1 cellular context compared by ENCODE assay signal in genomic region chr1:45521413-45522323, GRCh38.
TF ChIP-seq lines count a peak whose summit lies in the region.

PRDX1 (minus strand) TSS chr1:45521884; CDS start chr1:45519043, 2,841 bp downstream.

TF ChIP-seq in WTC11, 78 proteins besides CTCF, POLR2A, EP300 and RAD21 (continued from another document and continues in another):
- no peak for TF ChIP-seq PREB (CRISPR knock-in tag; IDR thresholded peaks at IDR 0.05; ENCODE audit: borderline replicate concordance)
- TF ChIP-seq, protein P1, sequence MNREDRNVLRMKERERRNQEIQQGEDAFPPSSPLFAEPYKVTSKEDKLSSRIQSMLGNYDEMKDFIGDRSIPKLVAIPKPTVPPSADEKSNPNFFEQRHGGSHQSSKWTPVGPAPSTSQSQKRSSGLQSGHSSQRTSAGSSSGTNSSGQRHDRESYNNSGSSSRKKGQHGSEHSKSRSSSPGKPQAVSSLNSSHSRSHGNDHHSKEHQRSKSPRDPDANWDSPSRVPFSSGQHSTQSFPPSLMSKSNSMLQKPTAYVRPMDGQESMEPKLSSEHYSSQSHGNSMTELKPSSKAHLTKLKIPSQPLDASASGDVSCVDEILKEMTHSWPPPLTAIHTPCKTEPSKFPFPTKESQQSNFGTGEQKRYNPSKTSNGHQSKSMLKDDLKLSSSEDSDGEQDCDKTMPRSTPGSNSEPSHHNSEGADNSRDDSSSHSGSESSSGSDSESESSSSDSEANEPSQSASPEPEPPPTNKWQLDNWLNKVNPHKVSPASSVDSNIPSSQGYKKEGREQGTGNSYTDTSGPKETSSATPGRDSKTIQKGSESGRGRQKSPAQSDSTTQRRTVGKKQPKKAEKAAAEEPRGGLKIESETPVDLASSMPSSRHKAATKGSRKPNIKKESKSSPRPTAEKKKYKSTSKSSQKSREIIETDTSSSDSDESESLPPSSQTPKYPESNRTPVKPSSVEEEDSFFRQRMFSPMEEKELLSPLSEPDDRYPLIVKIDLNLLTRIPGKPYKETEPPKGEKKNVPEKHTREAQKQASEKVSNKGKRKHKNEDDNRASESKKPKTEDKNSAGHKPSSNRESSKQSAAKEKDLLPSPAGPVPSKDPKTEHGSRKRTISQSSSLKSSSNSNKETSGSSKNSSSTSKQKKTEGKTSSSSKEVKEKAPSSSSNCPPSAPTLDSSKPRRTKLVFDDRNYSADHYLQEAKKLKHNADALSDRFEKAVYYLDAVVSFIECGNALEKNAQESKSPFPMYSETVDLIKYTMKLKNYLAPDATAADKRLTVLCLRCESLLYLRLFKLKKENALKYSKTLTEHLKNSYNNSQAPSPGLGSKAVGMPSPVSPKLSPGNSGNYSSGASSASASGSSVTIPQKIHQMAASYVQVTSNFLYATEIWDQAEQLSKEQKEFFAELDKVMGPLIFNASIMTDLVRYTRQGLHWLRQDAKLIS (CRISPR knock-in tag; IDR thresholded peaks at IDR 0.05; ENCODE audit: borderline replicate concordance): peak; percentile 96
- TF ChIP-seq CREB1 (CRISPR knock-in tag; IDR thresholded peaks at IDR 0.05): peak; percentile 81
- TF ChIP-seq ZNF263 (CRISPR knock-in tag; IDR thresholded peaks at IDR 0.05; ENCODE audit: low read depth): no peak
- peak; percentile 92 for TF ChIP-seq TEAD1 (CRISPR knock-in tag; IDR thresholded peaks at IDR 0.05)
- no peak for TF ChIP-seq ZNF138 (CRISPR knock-in tag; conservative IDR thresholded peaks at IDR 0.05)
- no peak for TF ChIP-seq ATF3 (CRISPR knock-in tag; conservative IDR thresholded peaks at IDR 0.05)
- no peak for TF ChIP-seq ATF1 (CRISPR knock-in tag; IDR thresholded peaks at IDR 0.05)
- TF ChIP-seq EMX1 (CRISPR knock-in tag; IDR thresholded peaks at IDR 0.05): no peak
- no peak for TF ChIP-seq CREM (CRISPR knock-in tag; IDR thresholded peaks at IDR 0.05)
- TF ChIP-seq ZNF396 (CRISPR knock-in tag; IDR thresholded peaks at IDR 0.05; ENCODE audit: borderline replicate concordance): no peak
- TF ChIP-seq GABPB1 (CRISPR knock-in tag; IDR thresholded peaks at IDR 0.05): peak; percentile 90
- no peak for TF ChIP-seq ATF6 (CRISPR knock-in tag; IDR thresholded peaks at IDR 0.05)
- TF ChIP-seq TCF7 (CRISPR knock-in tag; IDR thresholded peaks at IDR 0.05; ENCODE audit: low read depth): 0 out of 2 replicates have a peak, but pooled peaks have one; percentile 39
- peak; percentile 27; the same call in 1 of the 2 replicates for TF ChIP-seq USF2 (CRISPR knock-in tag; IDR thresholded peaks at IDR 0.05)
- TF ChIP-seq FOXJ3 (CRISPR knock-in tag; IDR thresholded peaks at IDR 0.05; ENCODE audit: borderline replicate concordance): no peak
- TF ChIP-seq USF1 (CRISPR knock-in tag; IDR thresholded peaks at IDR 0.05): peak; percentile 48
- TF ChIP-seq NR2C2 (CRISPR knock-in tag; IDR thresholded peaks at IDR 0.05): 0 out of 2 replicates have a peak, but pooled peaks have one; percentile 20
- TF ChIP-seq ESRRA (CRISPR knock-in tag; IDR thresholded peaks at IDR 0.05; ENCODE audit: borderline replicate concordance): no peak; the same call in 1 of the 2 replicates
- TF ChIP-seq NFE2L1 (CRISPR knock-in tag; IDR thresholded peaks at IDR 0.05): peak; percentile 100
- peak; percentile 96 for TF ChIP-seq FOXP1 (CRISPR knock-in tag; IDR thresholded peaks at IDR 0.05; ENCODE audit: borderline replicate concordance)
- TF ChIP-seq AR (CRISPR knock-in tag; IDR thresholded peaks at IDR 0.05): no peak
- no peak for TF ChIP-seq ZNF512 (CRISPR knock-in tag; IDR thresholded peaks at IDR 0.05; ENCODE audit: borderline replicate concordance)
- TF ChIP-seq KAT7 (CRISPR knock-in tag; IDR thresholded peaks at IDR 0.05; ENCODE audit: borderline replicate concordance): peak; percentile 67; the same call in 1 of the 2 replicates
- TF ChIP-seq JUN (CRISPR knock-in tag; IDR thresholded peaks at IDR 0.05): no peak; the same call in 1 of the 2 replicates
- no peak for TF ChIP-seq CDX4 (CRISPR knock-in tag; IDR thresholded peaks at IDR 0.05; ENCODE audit: borderline replicate concordance)
- TF ChIP-seq FOXK1 (CRISPR knock-in tag; IDR thresholded peaks at IDR 0.05): peak; percentile 93
- peak; percentile 33; the same call in 1 of the 2 replicates for TF ChIP-seq ZNF219 (CRISPR knock-in tag; IDR thresholded peaks at IDR 0.05; ENCODE audit: borderline replicate concordance)
- TF ChIP-seq GTF2I (CRISPR knock-in tag; conservative IDR thresholded peaks at IDR 0.05): no peak
- TF ChIP-seq NFATC4 (CRISPR knock-in tag; IDR thresholded peaks at IDR 0.05): 0 out of 2 replicates have a peak, but pooled peaks have one; percentile 35
- TF ChIP-seq, protein P2, sequence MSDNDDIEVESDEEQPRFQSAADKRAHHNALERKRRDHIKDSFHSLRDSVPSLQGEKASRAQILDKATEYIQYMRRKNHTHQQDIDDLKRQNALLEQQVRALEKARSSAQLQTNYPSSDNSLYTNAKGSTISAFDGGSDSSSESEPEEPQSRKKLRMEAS (CRISPR knock-in tag; IDR thresholded peaks at IDR 0.05): peak; percentile 81
- TF ChIP-seq ZNF121 (CRISPR knock-in tag; IDR thresholded peaks at IDR 0.05): no peak; the same call in 1 of the 2 replicates
- peak; percentile 44; the same call in 1 of the 2 replicates for TF ChIP-seq ZNF532 (CRISPR knock-in tag; IDR thresholded peaks at IDR 0.05; ENCODE audit: borderline replicate concordance)
- TF ChIP-seq GRHL2 (CRISPR knock-in tag; IDR thresholded peaks at IDR 0.05; ENCODE audit: insufficient replicate concordance, severe bottlenecking): no peak
- peak; percentile 33; the same call in 1 of the 2 replicates for TF ChIP-seq NR1H2 (CRISPR knock-in tag; IDR thresholded peaks at IDR 0.05)
- no peak for TF ChIP-seq RELA (CRISPR knock-in tag; IDR thresholded peaks at IDR 0.05; ENCODE audit: borderline replicate concordance)
- TF ChIP-seq, protein P3, sequence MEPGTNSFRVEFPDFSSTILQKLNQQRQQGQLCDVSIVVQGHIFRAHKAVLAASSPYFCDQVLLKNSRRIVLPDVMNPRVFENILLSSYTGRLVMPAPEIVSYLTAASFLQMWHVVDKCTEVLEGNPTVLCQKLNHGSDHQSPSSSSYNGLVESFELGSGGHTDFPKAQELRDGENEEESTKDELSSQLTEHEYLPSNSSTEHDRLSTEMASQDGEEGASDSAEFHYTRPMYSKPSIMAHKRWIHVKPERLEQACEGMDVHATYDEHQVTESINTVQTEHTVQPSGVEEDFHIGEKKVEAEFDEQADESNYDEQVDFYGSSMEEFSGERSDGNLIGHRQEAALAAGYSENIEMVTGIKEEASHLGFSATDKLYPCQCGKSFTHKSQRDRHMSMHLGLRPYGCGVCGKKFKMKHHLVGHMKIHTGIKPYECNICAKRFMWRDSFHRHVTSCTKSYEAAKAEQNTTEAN (CRISPR knock-in tag; IDR thresholded peaks at IDR 0.05): peak; percentile 90
- TF ChIP-seq MYBL2 (CRISPR knock-in tag; IDR thresholded peaks at IDR 0.05): peak; percentile 92
- 0 out of 2 replicates have a peak, but pooled peaks have one; percentile 62 for TF ChIP-seq CBFB (CRISPR knock-in tag; IDR thresholded peaks at IDR 0.05; ENCODE audit: low read depth)
